In genomic region chr19:872266-872951, GRCh38 we compare ENCODE assay signal across 1 cellular context.
TF ChIP-seq lines count a peak whose summit lies in the region.

No MANE protein-coding gene starts in this region.

TF ChIP-seq in HEK293, 187 proteins besides CTCF, POLR2A, EP300 and RAD21 (continued from another document):
- 0 out of 2 replicates have a peak, but pooled peaks have one; percentile 23 for TF ChIP-seq KLF17 (tag by site-specific recombination; IDR thresholded peaks at IDR 0.05)
- TF ChIP-seq ZNF292 (tag by site-specific recombination; IDR thresholded peaks at IDR 0.05; ENCODE audit: borderline replicate concordance, low read depth): no peak
- no peak for TF ChIP-seq ZNF114 (tag by site-specific recombination; IDR thresholded peaks at IDR 0.05)
- no peak for TF ChIP-seq SALL2 (tag by site-specific recombination; IDR thresholded peaks at IDR 0.05; ENCODE audit: borderline replicate concordance)
- no peak for TF ChIP-seq HIC1 (tag by site-specific recombination; IDR thresholded peaks at IDR 0.05)
- no peak for TF ChIP-seq ZBTB48 (tag by site-specific recombination; IDR thresholded peaks at IDR 0.05)
- TF ChIP-seq ZBTB1 (tag by site-specific recombination; IDR thresholded peaks at IDR 0.05): no peak
- no peak for TF ChIP-seq ZNF549 (tag by site-specific recombination; IDR thresholded peaks at IDR 0.05)
